In genomic region chr5:127830829-127831598, GRCh38 we compare ENCODE assay signal across 27 cellular contexts.
"Had no signal": no experiment of that assay in that cellular context is flagged by ENCODE, and none has a peak within 500 bp of the region (broad histone marks: within the 10 kb centered on the region; RNA-seq: fewer than 3 reads in every experiment).

No MANE protein-coding gene starts in this region.

- ATAC-seq: left colon; naive thymus-derived CD4-positive, alpha-beta T cell; natural killer cell treated with Interleukin-12 subunit alpha and Interleukin-12 subunit beta and Interleukin-15 and Interleukin-18, amount 100 ng/mL, for 72 hours; right cardiac atrium; stimulated activated naive B cell treated with anti-CD40 and anti-IgM and Interleukin-4, amounts not matched to agents 10 μg/mL and 1 μg/mL and 100 μg/mL, for 72 hours; stimulated activated naive CD8-positive, alpha-beta T cell treated with anti-CD3 and anti-CD28 coated beads, Interleukin-15, Interleukin-2, amounts not matched to agents 100 U/mL and 50 U/mL, for 24 hours; upper lobe of right lung had no signal

- H3K4me3 ChIP-seq: left ventricle myocardium inferior, lung, ovary, prostate gland, sigmoid colon, stomach, testis, thyroid gland, upper lobe of right lung had no signal

- H3K36me3 ChIP-seq: left ventricle myocardium inferior, ovary, prostate gland, sigmoid colon, stomach, thyroid gland, upper lobe of right lung had no signal

- H3K4me3 Mint-ChIP-seq: immature natural killer cell; mesothelial cell of epicardium; naive thymus-derived CD4-positive, alpha-beta T cell; natural killer cell treated with Interleukin-12 subunit alpha and Interleukin-12 subunit beta and Interleukin-15 and Interleukin-18, amount 100 ng/mL, for 72 hours; stimulated activated naive B cell treated with anti-CD40 and anti-IgM and Interleukin-4, amounts not matched to agents 10 μg/mL and 1 μg/mL and 100 μg/mL, for 72 hours had no signal

- H3K9me3 Mint-ChIP-seq: mesothelial cell of epicardium; naive thymus-derived CD4-positive, alpha-beta T cell; natural killer cell treated with Interleukin-12 subunit alpha and Interleukin-12 subunit beta and Interleukin-15 and Interleukin-18, amount 100 ng/mL, for 72 hours had no signal

- DNase-seq: hypothalamus; immature natural killer cell; kidney; left colon; left ventricle myocardium inferior; naive thymus-derived CD4-positive, alpha-beta T cell; ovary; posterior cingulate gyrus; retina; right cardiac atrium; sigmoid colon; stimulated activated CD4-positive, alpha-beta T cell treated with anti-CD3 and anti-CD28 coated beads, Interleukin-12 subunit alpha, Interleukin-12 subunit beta, amount 100 ng/mL, for 4 hours; stimulated activated CD4-positive, alpha-beta T cell treated with anti-CD3 and anti-CD28 coated beads, Interleukin-15, amount 100 ng/mL, for 24 hours; stimulated activated CD4-positive, alpha-beta T cell treated with anti-CD3 and anti-CD28 coated beads, Interleukin-2, amount 100 ng/mL, for 24 hours; stimulated activated CD4-positive, alpha-beta T cell treated with anti-CD3 and anti-CD28 coated beads, Interleukin-4, amount 100 ng/mL, for 1 hour; stimulated activated naive B cell treated with anti-CD40 and anti-IgM and Interleukin-4, amounts not matched to agents 10 μg/mL and 1 μg/mL and 100 μg/mL, for 72 hours; stimulated activated naive CD8-positive, alpha-beta T cell treated with anti-CD3 and anti-CD28 coated beads, Interleukin-15, Interleukin-2, amounts not matched to agents 100 U/mL and 50 U/mL, for 24 hours; stomach; testis; thyroid gland; trophoblast cell; upper lobe of right lung had no signal

- FAIRE-seq: urothelium cell line had no signal

- H3K9me3 ChIP-seq: left ventricle myocardium inferior, ovary, prostate gland, sigmoid colon, stomach, testis, thyroid gland, upper lobe of right lung had no signal

- H3K4me1 Mint-ChIP-seq: immature natural killer cell; stimulated activated naive B cell treated with anti-CD40 and anti-IgM and Interleukin-4, amounts not matched to agents 10 μg/mL and 1 μg/mL and 100 μg/mL, for 72 hours had no signal

- H3K27ac ChIP-seq: left ventricle myocardium inferior, ovary, prostate gland, stomach, testis, thyroid gland, upper lobe of right lung had no signal

- H3K36me3 Mint-ChIP-seq: immature natural killer cell; mesothelial cell of epicardium; naive thymus-derived CD4-positive, alpha-beta T cell; natural killer cell treated with Interleukin-12 subunit alpha and Interleukin-12 subunit beta and Interleukin-15 and Interleukin-18, amount 100 ng/mL, for 72 hours; stimulated activated naive B cell treated with anti-CD40 and anti-IgM and Interleukin-4, amounts not matched to agents 10 μg/mL and 1 μg/mL and 100 μg/mL, for 72 hours had no signal

- H3K27me3 ChIP-seq: ovary, sigmoid colon, stomach, testis, thyroid gland, upper lobe of right lung had no signal

- H3K4me1 ChIP-seq: testis, thyroid gland, upper lobe of right lung had no signal

- H3K27ac Mint-ChIP-seq: immature natural killer cell; mesothelial cell of epicardium; naive thymus-derived CD4-positive, alpha-beta T cell; natural killer cell treated with Interleukin-12 subunit alpha and Interleukin-12 subunit beta and Interleukin-15 and Interleukin-18, amount 100 ng/mL, for 72 hours; stimulated activated naive B cell treated with anti-CD40 and anti-IgM and Interleukin-4, amounts not matched to agents 10 μg/mL and 1 μg/mL and 100 μg/mL, for 72 hours had no signal
